In the genomic region with DNA sequence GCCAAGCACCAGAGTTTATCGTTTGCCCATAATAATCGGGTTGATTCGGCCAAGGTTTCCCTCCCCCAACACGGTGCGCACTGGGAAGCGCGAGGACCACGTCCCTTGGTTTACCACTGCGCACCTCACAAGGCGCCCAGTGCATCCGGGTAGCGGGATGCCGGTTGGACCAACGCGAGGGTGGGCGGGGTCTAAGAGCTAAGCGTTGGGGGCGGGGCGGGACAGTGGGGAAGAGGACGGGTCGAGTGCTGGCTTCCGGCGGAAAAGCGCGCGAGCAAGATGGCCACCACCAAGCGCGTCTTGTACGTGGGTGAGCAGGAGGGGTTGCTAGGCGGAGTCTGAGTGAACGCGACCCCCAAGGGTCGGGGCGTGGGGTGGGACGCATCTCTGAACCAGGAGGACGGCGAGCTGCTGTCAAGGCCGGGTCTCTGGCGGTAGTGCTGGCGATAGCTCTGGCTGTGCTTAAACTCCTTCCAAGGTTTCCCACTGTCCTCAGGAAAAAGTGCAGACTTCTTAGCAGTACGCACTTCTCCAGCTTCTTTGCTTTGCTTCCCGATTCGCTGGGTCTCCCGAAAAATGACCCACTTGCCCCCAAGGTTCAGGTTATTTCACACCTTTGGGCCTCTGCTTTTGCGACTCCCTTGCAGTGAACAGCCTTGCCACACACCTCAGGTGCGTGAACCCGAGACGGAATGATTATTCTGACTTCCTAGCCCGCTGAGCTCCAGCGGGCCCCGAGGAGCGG, we compare ENCODE assay signal across 9 cellular contexts. TPM values are rescaled to one million over a fixed set of nuclear protein-coding genes. Genes with fewer than 3 reads are reported as not detected.
DNase-seq lines count a peak whose midpoint lies in the region; ATAC-seq, FAIRE-seq and TF ChIP-seq lines count a peak whose summit lies in the region.
"Had no signal": no experiment of that assay in that cellular context is flagged by ENCODE, and none has a peak within 500 bp of the region (broad histone marks: within the 10 kb centered on the region; RNA-seq: fewer than 3 reads in every experiment).

A gene (plus strand): TSS at position 261 of the 745 bp plus-strand sequence. CDS start 19 bp downstream, at position 280.

- peak; percentile 81 for ATAC-seq in GM18868 (IDR thresholded peaks at IDR 0.05; ENCODE audit: unreplicated experiment)
- peak; percentile 78 for ATAC-seq in HG03196 (IDR thresholded peaks at IDR 0.05; ENCODE audit: unreplicated experiment)

- H3K9me3 ChIP-seq in keratinocyte (ENCODE audit: control insufficient read depth, low read depth, low read length), result no peaks in the 10 kb centered on the region

- peak within 1 kb of the TSS; percentile 52 for H3K27ac ChIP-seq in 22Rv1
- peak within 1 kb of the TSS; percentile 87 for H3K27ac ChIP-seq in keratinocyte (ENCODE audit: control insufficient read depth, insufficient read depth, low read length)

- DNase-seq in NCI-H510A (lab: John Stamatoyannopoulos, UW), result peak; percentile 100
- peak; percentile 92 for DNase-seq in activated CD4-positive, CD25-positive, alpha-beta regulatory T cell treated with anti-CD3 and anti-CD28 coated beads, Interleukin-2, amount 50 U/mL, for 72 hours
- DNase-seq in cerebellar cortex (ENCODE audit: low spot score), result peak; percentile 94
- peak; percentile 46 for DNase-seq in keratinocyte (ENCODE audit: low read depth, low spot score)
- peak; percentile 95 to 98 (median 96) for DNase-seq in stimulated activated CD4-positive, alpha-beta T cell treated with anti-CD3 and anti-CD28 coated beads, Interleukin-12 subunit alpha, Interleukin-12 subunit beta, amount 100 ng/mL, for 48 hours (ENCODE audit: low read depth in 2 of 3, low spot score in 1 of 3)

- H3K9me1 ChIP-seq in keratinocyte (ENCODE audit: control insufficient read depth, extremely low read depth, insufficient read depth, low read length), result no peaks in the 10 kb centered on the region

- peaks cover 19% of the 10 kb centered on the region for H3K79me2 ChIP-seq in keratinocyte (ENCODE audit: control insufficient read depth, insufficient read depth, low read length)

- H3K4me3 ChIP-seq in keratinocyte (ENCODE audit: control insufficient read depth in 2 of 3, extremely low read depth in 1 of 3, insufficient read depth in 2 of 3, low read depth in 1 of 3, low read length in 3 of 3), result peak within 1 kb of the TSS; percentile 69 to 84 (median 72)

- dilution Hi-C loops in keratinocyte (cut with MboI; ENCODE audit: extremely low pct_ligation_motif_present, low sequenced_read_pairs), result no loop called here

- no peak for TF ChIP-seq CTCF in 22Rv1 (IDR thresholded peaks at IDR 0.05)
- no peak for TF ChIP-seq CTCF in keratinocyte (optimal IDR thresholded peaks at IDR 0.05 in 1 of 3, IDR thresholded peaks at IDR 0.05 in 1 of 3, conservative IDR thresholded peaks at IDR 0.05 in 1 of 3; ENCODE audit: extremely low read depth in 1 of 3, insufficient read depth in 2 of 3, low read length in 3 of 3)

- peaks cover 3% of the 10 kb centered on the region for H3K27me3 ChIP-seq in keratinocyte (ENCODE audit: control insufficient read depth, extremely low read depth, insufficient read depth, low read length)

- peaks cover 11% of the 10 kb centered on the region in 2 experiments for H3K36me3 ChIP-seq in keratinocyte (ENCODE audit: control insufficient read depth in 2 of 2, extremely low read depth in 1 of 2, insufficient read depth in 2 of 2, low read length in 2 of 2)

- FAIRE-seq in keratinocyte (lab: Jason Lieb, UNC), result peak; percentile 75
- FAIRE-seq: A204.1 had no signal

- H3K4me1 ChIP-seq in keratinocyte (ENCODE audit: control insufficient read depth, extremely low read depth, insufficient read depth, low read length), result peaks cover 20% of the 10 kb centered on the region

- peak within 1 kb of the TSS; percentile 94 for H3K9ac ChIP-seq in keratinocyte (ENCODE audit: control insufficient read depth, extremely low read depth, insufficient read depth, low read length)

- peak within 1 kb of the TSS; percentile 99 for H2AFZ ChIP-seq in keratinocyte (ENCODE audit: control insufficient read depth, low read length)

- no peaks in the 10 kb centered on the region for H4K20me1 ChIP-seq in keratinocyte (ENCODE audit: control insufficient read depth, extremely low read depth, insufficient read depth, low read length)

- H3K4me2 ChIP-seq in keratinocyte (ENCODE audit: control insufficient read depth, extremely low read depth, insufficient read depth, low read depth, low read length), result peak within 1 kb of the TSS; percentile 96

RNA-seq across cellular contexts. Expression of the gene that starts here (rescaled TPM):
- 60.6 to 66.4 TPM (median 60.6 TPM) in 3 replicates for polyA plus RNA-seq in keratinocyte
- polyA plus RNA-seq in keratinocyte (2011; ENCODE audit: low read depth), result 48.8 TPM
- 44.6 and 60.6 TPM in 2 replicates for polyA plus RNA-seq in keratinocyte (2011; cell fraction: cytosol; rRNA removed)
- polyA plus RNA-seq in keratinocyte (2011; cell fraction: nucleus; rRNA removed), result 35.4 and 38.6 TPM in 2 replicates
- 47.0 and 50.2 TPM in 2 replicates for polyA plus RNA-seq in keratinocyte (2012; ENCODE audit: low replicate concordance)
- polyA minus RNA-seq in keratinocyte, result 15.3 to 32.9 TPM (median 32.9 TPM) in 3 replicates
- polyA minus RNA-seq in keratinocyte (2011; cell fraction: cytosol; rRNA and poly(A)+ RNA removed), result 14.2 TPM
- 7.5 and 11.7 TPM in 2 replicates for polyA minus RNA-seq in keratinocyte (2011; cell fraction: nucleus; rRNA and poly(A)+ RNA removed)

Comparison
In these comparisons a context has a peak if more than half of its experiments do, and no peak if none do; other contexts are left out.
1. Peak in every context shown above with its lines: DNase-seq, ATAC-seq, H3K4me3 ChIP-seq and H3K27ac ChIP-seq.
2. DNase-seq: peak in every context shown above with its lines; median percentile 100 in NCI-H510A; 96 in stimulated activated CD4-positive, alpha-beta T cell treated with anti-CD3 and anti-CD28 coated beads, Interleukin-12 subunit alpha, Interleukin-12 subunit beta, amount 100 ng/mL, for 48 hours; 94 in cerebellar cortex; 92 in activated CD4-positive, CD25-positive, alpha-beta regulatory T cell treated with anti-CD3 and anti-CD28 coated beads, Interleukin-2, amount 50 U/mL, for 72 hours; 46 in keratinocyte.